Comparison of ENCODE assay signal across 3 cellular contexts in the genomic region with DNA sequence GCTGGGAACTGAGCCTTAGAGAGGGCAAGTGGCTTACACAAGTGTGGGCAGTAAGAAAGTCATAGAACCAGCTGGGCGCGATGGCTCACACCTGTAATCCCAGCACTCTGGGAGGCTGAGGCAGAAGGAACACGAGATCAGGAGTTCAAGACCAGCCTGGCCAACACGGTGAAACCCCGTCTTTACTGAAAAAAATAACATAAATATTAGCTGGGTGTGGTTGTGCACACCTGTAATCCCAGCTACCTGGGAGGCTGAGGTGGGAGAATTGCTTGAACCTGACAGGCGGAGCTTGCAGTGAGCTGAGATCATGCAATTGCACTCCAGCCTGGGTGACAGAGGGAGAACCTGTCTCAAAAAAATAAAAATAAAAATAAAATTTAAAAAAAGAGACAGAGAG. TPM values are rescaled to one million over a fixed set of nuclear protein-coding genes. Genes with fewer than 3 reads are reported as not detected.
"Had no signal": no experiment of that assay in that cellular context is flagged by ENCODE, and none has a peak within 500 bp of the region (broad histone marks: within the 10 kb centered on the region; RNA-seq: fewer than 3 reads in every experiment).

No MANE protein-coding gene starts in this region.

RNA-seq across cellular contexts. Expression of a gene that starts 13.7 kb away (rescaled TPM):
- total RNA-seq: endodermal cell, mesothelial cell of epicardium had no signal

RNA-seq across cellular contexts. Expression of a gene that starts 59.0 kb away (rescaled TPM):
- polyA plus RNA-seq: naive thymus-derived CD4-positive, alpha-beta T cell had no signal
